In genomic region chr1:1577367-1578011, GRCh38 we compare ENCODE assay signal across 1 cellular context.
TF ChIP-seq lines count a peak whose summit lies in the region.

No MANE protein-coding gene starts in this region.

TF ChIP-seq in HepG2, 621 proteins besides CTCF, POLR2A, EP300 and RAD21 (continued from another document):
- TF ChIP-seq ZNF687 (CRISPR knock-in tag; IDR thresholded peaks at IDR 0.05), result peak; percentile 58
